Comparison of ENCODE assay signal across 8 cellular contexts in genomic region chr10:6401562-6402348, GRCh38.
A peak's percentile ranks its signal among the peaks of the same experiment; 100 is the strongest.
DNase-seq lines count a peak whose midpoint lies in the region; ATAC-seq and TF ChIP-seq lines count a peak whose summit lies in the region.

No MANE protein-coding gene starts in this region.

- H3K27ac ChIP-seq in mammary epithelial cell (ENCODE audit: insufficient read depth, low read depth, low read length) (peak overlapping the region; percentile 64), iPS-18a (ENCODE audit: low read length) (no peak overlapping the region), sigmoid colon (peak overlapping the region; percentile 51 to 71 (median 56))

- H3K36me3 ChIP-seq in mammary epithelial cell (ENCODE audit: insufficient read depth, low read length) (no peaks in the 10 kb centered on the region), iPS-18a (ENCODE audit: control insufficient read depth, low read depth, low read length) (no peaks in the 10 kb centered on the region), sigmoid colon (no peaks in the 10 kb centered on the region)

- TF ChIP-seq EP300 in sigmoid colon (IDR thresholded peaks at IDR 0.05): no peak

- in situ Hi-C loops in mammary epithelial cell (cut with MboI; ENCODE audit: low sequenced_read_pairs in 2 of 2): loop anchor here (5.0 to 25.0 kb wide), 4 partner anchors 199 to 1286 kb away; partner anchors contain the start of gene PFKFB3 (in 1 of the 2)

- WGBS in mammary epithelial cell (ENCODE audit: low coverage, missing lambda C conversion rate): 4% methylated on average over 13 of the region's 18 CpGs
- WGBS in sigmoid colon, 2 donors: 7 to 18% methylated on average over 18 of the region's 18 CpGs

- no peaks in the 10 kb centered on the region for H3K9me3 ChIP-seq in mammary epithelial cell (replicated peaks; ENCODE audit: insufficient read depth, low read length)
- no peaks in the 10 kb centered on the region for H3K9me3 ChIP-seq in iPS-18a (ENCODE audit: control insufficient read depth, low read depth, low read length)
- no peaks in the 10 kb centered on the region for H3K9me3 ChIP-seq in sigmoid colon

- DNase-seq in GM12865 (ENCODE audit: low read depth) (peak; percentile 82), NCI-H1694 (lab: John Stamatoyannopoulos, UW) (peak; percentile 63), T-helper 9 cell (peak; percentile 28), mammary epithelial cell (peak; percentile 82), sigmoid colon (peak; percentile 90), GOT3 (lab: John Stamatoyannopoulos, UW) (no peak)

- ATAC-seq in HG02763 (IDR thresholded peaks at IDR 0.05; ENCODE audit: unreplicated experiment): peak; percentile 85

- TF ChIP-seq CTCF in GM12865 (IDR thresholded peaks at IDR 0.05; ENCODE audit: insufficient read depth, low read depth, low read length, missing control alignments) (peak; percentile 69), mammary epithelial cell (conservative IDR thresholded peaks at IDR 0.05 in 1 of 2, IDR thresholded peaks at IDR 0.05 in 1 of 2; ENCODE audit: extremely low read depth in 1 of 2, insufficient read depth in 1 of 2, low read depth in 1 of 2, low read length in 2 of 2) (peak; percentile 65 to 78), sigmoid colon (IDR thresholded peaks at IDR 0.05) (peak; percentile 74 to 87 (median 84))

- H3K4me3 ChIP-seq in GM12865 (ENCODE audit: low read depth, low read length) (no peak overlapping the region), mammary epithelial cell (replicated peaks in 1 of 3; ENCODE audit: insufficient read depth in 1 of 3, low read depth in 2 of 3, low read length in 3 of 3) (peak overlapping the region; percentile 31 to 58 (median 39)), iPS-18a (ENCODE audit: low read length) (peak overlapping the region; percentile 34), sigmoid colon (peak overlapping the region in 3 of 4 donors; percentile 34 to 45 (median 37))

- H3K4me2 ChIP-seq in mammary epithelial cell (ENCODE audit: insufficient read depth, low read depth, low read length): peak overlapping the region; percentile 79

- H3K4me1 ChIP-seq in mammary epithelial cell (ENCODE audit: insufficient read depth, low read length): peaks cover 11% of the 10 kb centered on the region
- H3K4me1 ChIP-seq in iPS-18a (ENCODE audit: control insufficient read depth, low read depth, low read length): peaks cover 7% of the 10 kb centered on the region
- H3K4me1 ChIP-seq in sigmoid colon: peaks cover 0 to 21% (median 12%) of the 10 kb centered on the region in 4 donors

- no peaks in the 10 kb centered on the region for H3K79me2 ChIP-seq in mammary epithelial cell (ENCODE audit: insufficient read depth, low read length)

- CTCF ChIA-PET in mammary epithelial cell (lab: Charles Lee; ENCODE audit: low non-redundant PET): interaction anchor here (0.5 to 1.4 kb wide), 13 partner anchors 42 to 1589 kb away, joined by 3 to 39 read pairs (median 6); partner anchors contain the start of gene PFKFB3

- peak overlapping the region; percentile 77 for H2AFZ ChIP-seq in mammary epithelial cell (ENCODE audit: low read depth, low read length)

- BruUV-seq in mammary epithelial cell (replicated peaks; lab: Mats Ljungman, UMichigan): no TSS peak

- H3K27me3 ChIP-seq in mammary epithelial cell (ENCODE audit: insufficient read depth, low read length): no peaks in the 10 kb centered on the region
- no peaks in the 10 kb centered on the region for H3K27me3 ChIP-seq in iPS-18a (ENCODE audit: control insufficient read depth, insufficient read depth, low read length)
- no peaks in the 10 kb centered on the region for H3K27me3 ChIP-seq in sigmoid colon

- intact Hi-C loops in mammary epithelial cell (cut with micrococcal nuclease) (loop anchor here (1.0 to 5.0 kb wide), 10 partner anchors 104 to 769 kb away; partner anchors contain the start of gene PFKFB3), sigmoid colon (cut with DNase I) (loop anchor here (1.0 to 5.0 kb wide), 5 partner anchors 199 to 389 kb away; partner anchors contain the start of gene PFKFB3)

- no peak for TF ChIP-seq POLR2A in sigmoid colon (IDR thresholded peaks at IDR 0.05)

- peak overlapping the region; percentile 47 for H3K9ac ChIP-seq in mammary epithelial cell (ENCODE audit: insufficient read depth, low read length)
- no peak overlapping the region for H3K9ac ChIP-seq in iPS-18a (ENCODE audit: low read length)

- dilution Hi-C loops in mammary epithelial cell (cut with HindIII; ENCODE audit: low sequenced_read_pairs): no loop called here

- no peaks in the 10 kb centered on the region for H4K20me1 ChIP-seq in mammary epithelial cell (ENCODE audit: insufficient read depth, low read length)
